29 cellular contexts compared by ENCODE assay signal in the genomic region with DNA sequence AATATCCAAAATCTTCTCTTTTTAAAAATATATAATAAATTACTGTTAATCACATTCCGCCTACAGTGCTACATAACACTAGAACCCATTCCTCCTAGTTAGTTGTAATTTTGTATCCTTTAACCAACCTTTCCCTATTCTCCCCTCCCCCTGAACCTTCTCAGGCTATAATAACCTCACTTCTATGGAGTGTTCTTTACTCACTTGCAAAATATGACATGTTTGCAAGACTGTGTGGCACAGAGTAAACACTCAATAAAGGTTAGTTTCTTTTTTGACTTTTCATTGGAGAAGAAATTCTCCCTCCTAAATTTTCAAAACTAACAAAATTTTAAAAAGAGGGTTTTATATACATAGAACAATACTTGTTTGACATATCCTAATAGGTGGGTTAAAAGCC.
"Had no signal": no experiment of that assay in that cellular context is flagged by ENCODE, and none has a peak within 500 bp of the region (broad histone marks: within the 10 kb centered on the region; RNA-seq: fewer than 3 reads in every experiment).

No MANE protein-coding gene starts in this region.

- H3K4me1 ChIP-seq: colonic mucosa, esophagus squamous epithelium, gastroesophageal sphincter had no signal

- FAIRE-seq: astrocyte, bronchial epithelial cell, endometrium, endothelial cell of umbilical vein had no signal

- H3K27me3 ChIP-seq: brain microvascular endothelial cell, colonic mucosa, gastroesophageal sphincter had no signal

- H3K4me3 ChIP-seq: colonic mucosa, esophagus squamous epithelium, gastroesophageal sphincter had no signal

- ATAC-seq: activated CD4-positive, CD25-positive, alpha-beta regulatory T cell treated with anti-CD3 and anti-CD28 coated beads, Interleukin-2, amount 50 U/mL, for 24 hours; activated CD8-positive, alpha-beta memory T cell treated with anti-CD3 and anti-CD28 coated beads, Interleukin-2, amount 10 ng/mL, durations not matched to agents 7 days and 5 days; activated CD8-positive, alpha-beta T cell treated with anti-CD3 and anti-CD28 coated beads, Interleukin-2, amount 10 ng/mL, durations not matched to agents 7 days and 5 days; gastroesophageal sphincter; T-helper 17 cell had no signal

- H3K36me3 ChIP-seq: brain microvascular endothelial cell, colonic mucosa, esophagus squamous epithelium, gastroesophageal sphincter, WERI-Rb-1 had no signal

- H3K27ac ChIP-seq: brain microvascular endothelial cell, colonic mucosa, epithelial cell of prostate, esophagus squamous epithelium, gastroesophageal sphincter, WERI-Rb-1 had no signal

- DNase-seq: activated B cell treated with CpG ODN at 0.5 μM for 24 hours; activated CD4-positive, alpha-beta memory T cell treated with anti-CD3 and anti-CD28 coated beads for 36 hours; activated CD4-positive, alpha-beta T cell treated with anti-CD3 and anti-CD28 coated beads, Interleukin-2, amount 10 ng/mL, durations not matched to agents 24 days and 14 days; activated CD8-positive, alpha-beta memory T cell treated with anti-CD3 and anti-CD28 coated beads, Interleukin-2, amount 10 ng/mL, durations not matched to agents 7 days and 5 days; activated CD8-positive, alpha-beta memory T cell treated with anti-CD3 and anti-CD28 coated beads, Interleukin-2, amount 50 U/mL, for 4 hours; activated CD8-positive, alpha-beta T cell treated with anti-CD3 and anti-CD28 coated beads, Interleukin-2, amount 10 ng/mL, durations not matched to agents 7 days and 5 days; activated gamma-delta T cell; activated naive CD4-positive, alpha-beta T cell treated with anti-CD3 and anti-CD28 coated beads, Interleukin-2, amount 50 U/mL, for 16 hours; activated naive CD4-positive, alpha-beta T cell treated with Interleukin-2 at 50 U/mL for 16 hours; activated T-cell treated with anti-CD3 and anti-CD28 coated beads, Interleukin-2, amount 50 U/mL, for 1 hour; activated T-cell treated with anti-CD3 and anti-CD28 coated beads, Interleukin-2, amount 50 U/mL, for 48 hours; amniotic stem cell; anterior cingulate cortex; brain microvascular endothelial cell; colonic mucosa; effector CD8-positive, alpha-beta T cell; esophagus squamous epithelium; foreskin melanocyte; T-helper 1 cell; T-helper 17 cell; T1000; WERI-Rb-1 had no signal

- H3K9me3 ChIP-seq: colonic mucosa, esophagus squamous epithelium had no signal
